1 cellular context compared by ENCODE assay signal in genomic region chr13:25084101-25084500, GRCh38.
TF ChIP-seq lines count a peak whose summit lies in the region.

No MANE protein-coding gene starts in this region.

TF ChIP-seq in GM23338, 12 proteins besides CTCF, POLR2A, EP300 and RAD21 (continued from another document):
- TF ChIP-seq POLR2AphosphoS5 (IDR thresholded peaks at IDR 0.05; ENCODE audit: low read depth), result no peak
- no peak for TF ChIP-seq EZH2phosphoT487 (IDR thresholded peaks at IDR 0.05; ENCODE audit: unreplicated experiment)
- no peak for TF ChIP-seq REST (IDR thresholded peaks at IDR 0.05; ENCODE audit: unreplicated experiment)
- no peak for TF ChIP-seq ZNF331 (CRISPR knock-in tag; IDR thresholded peaks at IDR 0.05; ENCODE audit: low read depth)
